ENCODE assay signal across 20 cellular contexts in genomic region chr11:2576536-2576935, GRCh38.
DNase-seq lines count a peak whose midpoint lies in the region; ATAC-seq, FAIRE-seq and TF ChIP-seq lines count a peak whose summit lies in the region.
"Had no signal": no experiment of that assay in that cellular context is flagged by ENCODE, and none has a peak within 500 bp of the region (broad histone marks: within the 10 kb centered on the region; RNA-seq: fewer than 3 reads in every experiment).

No MANE protein-coding gene starts in this region.

- H3K27ac Mint-ChIP-seq in glutamatergic neuron (ENCODE audit: unreplicated experiment) (no peak overlapping the region), nephron (peak overlapping the region in 2 of 3 experiments; percentile 29 to 46)
- H3K27ac Mint-ChIP-seq: activated CD4-positive, alpha-beta T cell treated with anti-CD3 and anti-CD28 coated beads, Interleukin-2, amount 10 ng/mL, durations not matched to agents 24 days and 14 days; activated T-helper 17 cell treated with anti-CD3 and anti-CD28 coated beads, Interleukin-2, amount 50 U/mL, for 72 hours; dendritic cell treated with granulocyte-macrophage colony-stimulating factor and Interleukin-4, amounts not matched to agents 40 ng/mL and 50 ng/mL, for 4 days; stimulated activated effector memory CD8-positive, alpha-beta T cell treated with anti-CD3 and anti-CD28 coated beads, Interleukin-12 subunit alpha, Interleukin-12 subunit beta, amount 100 ng/mL, for 72 hours had no signal

- no peak overlapping the region for H2AFZ ChIP-seq in HepG2 (ENCODE audit: low read length)

- H3K9me3 ChIP-seq in right lobe of liver (no peaks in the 10 kb centered on the region), HepG2 (ENCODE audit: low read length) (no peaks in the 10 kb centered on the region), aorta (ENCODE audit: control insufficient read depth, low read length) (no peaks in the 10 kb centered on the region)
- H3K9me3 ChIP-seq: HAP-1, SJCRH30, vagina had no signal

- CTCF ChIA-PET in HepG2 (lab: Yijun Ruan, JAX; ENCODE audit: low intra/inter-chr PET ratio, low total read pairs): no interaction called here

- no peaks in the 10 kb centered on the region for H3K27me3 ChIP-seq in right lobe of liver
- H3K27me3 ChIP-seq in HepG2 (ENCODE audit: control insufficient read depth in 1 of 2, insufficient read depth in 2 of 2, low read length in 2 of 2): peaks cover 26 to 92% of the 10 kb centered on the region in 2 experiments
- no peaks in the 10 kb centered on the region for H3K27me3 ChIP-seq in aorta (ENCODE audit: control insufficient read depth in 1 of 2, insufficient read depth in 2 of 2, low read length in 1 of 2)
- H3K27me3 ChIP-seq in brain microvascular endothelial cell (replicated peaks): no peaks in the 10 kb centered on the region
- H3K27me3 ChIP-seq: SJCRH30, vagina had no signal

- no TSS peak for BruUV-seq in HepG2 (replicated peaks; lab: Mats Ljungman, UMichigan)

- no peak overlapping the region for H3K4me3 Mint-ChIP-seq in glutamatergic neuron (ENCODE audit: unreplicated experiment)
- no peak overlapping the region for H3K4me3 Mint-ChIP-seq in nephron
- H3K4me3 Mint-ChIP-seq: activated CD4-positive, alpha-beta T cell treated with anti-CD3 and anti-CD28 coated beads, Interleukin-2, amount 10 ng/mL, durations not matched to agents 24 days and 14 days; activated T-helper 17 cell treated with anti-CD3 and anti-CD28 coated beads, Interleukin-2, amount 50 U/mL, for 72 hours; dendritic cell treated with granulocyte-macrophage colony-stimulating factor and Interleukin-4, amounts not matched to agents 40 ng/mL and 50 ng/mL, for 4 days; stimulated activated effector memory CD8-positive, alpha-beta T cell treated with anti-CD3 and anti-CD28 coated beads, Interleukin-12 subunit alpha, Interleukin-12 subunit beta, amount 100 ng/mL, for 72 hours had no signal

- ATAC-seq in right lobe of liver (no peak), HepG2 (no peak), aorta (ENCODE audit: low FRiP score) (no peak), GM18505 (IDR thresholded peaks at IDR 0.05; ENCODE audit: unreplicated experiment) (no peak)
- ATAC-seq: activated T-helper 17 cell treated with anti-CD3 and anti-CD28 coated beads, Interleukin-2, amount 50 U/mL, for 72 hours; stimulated activated effector memory CD8-positive, alpha-beta T cell treated with anti-CD3 and anti-CD28 coated beads, Interleukin-12 subunit alpha, Interleukin-12 subunit beta, amount 100 ng/mL, for 72 hours had no signal

- H3K9me3 Mint-ChIP-seq in glutamatergic neuron (ENCODE audit: unreplicated experiment): no peaks in the 10 kb centered on the region
- H3K9me3 Mint-ChIP-seq in nephron: no peaks in the 10 kb centered on the region
- H3K9me3 Mint-ChIP-seq: activated CD4-positive, alpha-beta T cell treated with anti-CD3 and anti-CD28 coated beads, Interleukin-2, amount 10 ng/mL, durations not matched to agents 24 days and 14 days; activated T-helper 17 cell treated with anti-CD3 and anti-CD28 coated beads, Interleukin-2, amount 50 U/mL, for 72 hours; dendritic cell treated with granulocyte-macrophage colony-stimulating factor and Interleukin-4, amounts not matched to agents 40 ng/mL and 50 ng/mL, for 4 days; stimulated activated effector memory CD8-positive, alpha-beta T cell treated with anti-CD3 and anti-CD28 coated beads, Interleukin-12 subunit alpha, Interleukin-12 subunit beta, amount 100 ng/mL, for 72 hours had no signal

- H3K4me1 ChIP-seq in right lobe of liver (no peaks in the 10 kb centered on the region), HepG2 (ENCODE audit: insufficient read depth, low read length) (no peaks in the 10 kb centered on the region), aorta (ENCODE audit: control insufficient read depth in 1 of 2, insufficient read depth in 2 of 2, low read length in 2 of 2) (no peaks in the 10 kb centered on the region)
- H3K4me1 ChIP-seq: HAP-1, vagina had no signal

- FAIRE-seq in HepG2 (lab: Jason Lieb, UNC): no peak

- H3K36me3 Mint-ChIP-seq in glutamatergic neuron (ENCODE audit: unreplicated experiment) (no peaks in the 10 kb centered on the region), nephron (ENCODE audit: low read depth) (no peaks in the 10 kb centered on the region)
- H3K36me3 Mint-ChIP-seq: stimulated activated effector memory CD8-positive, alpha-beta T cell treated with anti-CD3 and anti-CD28 coated beads, Interleukin-12 subunit alpha, Interleukin-12 subunit beta, amount 100 ng/mL, for 72 hours had no signal

- H3K4me3 ChIP-seq in right lobe of liver: no peak overlapping the region
- no peak overlapping the region for H3K4me3 ChIP-seq in HepG2 (replicated peaks in 1 of 3; ENCODE audit: insufficient read depth in 1 of 3, low read depth in 2 of 3, low read length in 3 of 3)
- no peak overlapping the region for H3K4me3 ChIP-seq in aorta (ENCODE audit: low read length in 2 of 2)
- no peak overlapping the region for H3K4me3 ChIP-seq in brain microvascular endothelial cell (ENCODE audit: low read depth, low read length)
- H3K4me3 ChIP-seq: HAP-1, lung, SJCRH30, vagina had no signal

- H4K20me1 ChIP-seq in HepG2 (ENCODE audit: insufficient read depth, low read length): no peaks in the 10 kb centered on the region

- POLR2A ChIA-PET in HepG2 (lab: Yijun Ruan, JAX): no interaction called here

- no peak for TF ChIP-seq RAD21 in HepG2 (CRISPR knock-in tag; IDR thresholded peaks at IDR 0.05)

- WGBS in right lobe of liver (ENCODE audit: insufficient coverage, low coverage, low lambda C conversion rate, missing lambda C conversion rate): 61% methylated on average over 3 of the region's 15 CpGs
- WGBS in HepG2 (ENCODE audit: low lambda C conversion rate): 61% methylated on average over 12 of the region's 15 CpGs
- 93% methylated on average over 15 of the region's 15 CpGs for whole genome bisulfite sequencing in aorta, 2 donors

- TF ChIP-seq POLR2A in right lobe of liver (IDR thresholded peaks at IDR 0.05): no peak
- no peak for TF ChIP-seq POLR2A in HepG2 (IDR thresholded peaks at IDR 0.05; ENCODE audit: insufficient read depth in 1 of 2, low read depth in 2 of 2, low read length in 2 of 2)
- TF ChIP-seq POLR2A in GM18505 (IDR thresholded peaks at IDR 0.05; ENCODE audit: borderline replicate concordance, extremely low read depth, insufficient read depth, insufficient read length): no peak

- H3K79me2 ChIP-seq in HepG2 (ENCODE audit: insufficient read depth, low read length): no peaks in the 10 kb centered on the region

- TF ChIP-seq EP300 in HepG2 (IDR thresholded peaks at IDR 0.05; ENCODE audit: low read depth in 2 of 2, low read length in 2 of 2): no peak
- no peak for TF ChIP-seq EP300 in HepG2 (CRISPR knock-in tag; IDR thresholded peaks at IDR 0.05; ENCODE audit: borderline replicate concordance)

- DNase-seq in right lobe of liver: peak; percentile 9 to 39 (median 31)
- DNase-seq in HepG2 (ENCODE audit: low spot score): no peak
- peak; percentile 14 for DNase-seq in glutamatergic neuron
- peak; percentile 30 to 39 for DNase-seq in aorta
- no peak for DNase-seq in OCI-M2 (lab: John Stamatoyannopoulos, UW; ENCODE audit: unreplicated experiment)
- no peak for DNase-seq in brain microvascular endothelial cell
- DNase-seq: activated CD4-positive, alpha-beta T cell treated with anti-CD3 and anti-CD28 coated beads, Interleukin-2, amount 10 ng/mL, durations not matched to agents 24 days and 14 days; NCI-H1105 treated with DMSO at 0.1 percent for 48 hours; NCI-H2081 treated with DMSO at 0.1 percent for 48 hours; NCI-H446; occipital lobe had no signal

- H3K4me1 Mint-ChIP-seq in glutamatergic neuron (ENCODE audit: low read depth, unreplicated experiment) (no peaks in the 10 kb centered on the region), nephron (peaks cover 8% of the 10 kb centered on the region)
- H3K4me1 Mint-ChIP-seq: activated CD4-positive, alpha-beta T cell treated with anti-CD3 and anti-CD28 coated beads, Interleukin-2, amount 10 ng/mL, durations not matched to agents 24 days and 14 days; activated T-helper 17 cell treated with anti-CD3 and anti-CD28 coated beads, Interleukin-2, amount 50 U/mL, for 72 hours; stimulated activated effector memory CD8-positive, alpha-beta T cell treated with anti-CD3 and anti-CD28 coated beads, Interleukin-12 subunit alpha, Interleukin-12 subunit beta, amount 100 ng/mL, for 72 hours had no signal

- TF ChIP-seq CTCF in right lobe of liver (IDR thresholded peaks at IDR 0.05) (no peak), HepG2 (CRISPR knock-in tag; IDR thresholded peaks at IDR 0.05) (no peak), glutamatergic neuron (IDR thresholded peaks at IDR 0.05; ENCODE audit: partially characterized antibody, unreplicated experiment) (no peak), nephron (IDR thresholded peaks at IDR 0.05; ENCODE audit: unreplicated experiment in 3 of 3) (no peak), brain microvascular endothelial cell (IDR thresholded peaks at IDR 0.05; ENCODE audit: low read depth, low read length, missing control alignments) (no peak)

- H3K4me2 ChIP-seq in HepG2 (ENCODE audit: low read depth, low read length): no peak overlapping the region

- H3K9ac ChIP-seq in HepG2 (ENCODE audit: insufficient read depth, low read depth, low read length): no peak overlapping the region

- H3K27ac ChIP-seq in right lobe of liver (no peak overlapping the region), HepG2 (ENCODE audit: extremely low read length, insufficient read depth, low read length) (no peak overlapping the region), aorta (ENCODE audit: low read depth in 1 of 2, low read length in 2 of 2) (no peak overlapping the region), brain microvascular endothelial cell (no peak overlapping the region)
- H3K27ac ChIP-seq: SJCRH30, vagina had no signal

- H3K36me3 ChIP-seq in right lobe of liver (no peaks in the 10 kb centered on the region), HepG2 (replicated peaks in 1 of 2; ENCODE audit: control insufficient read depth in 1 of 2, insufficient read depth in 2 of 2, low read length in 2 of 2) (no peaks in the 10 kb centered on the region), aorta (ENCODE audit: control insufficient read depth in 1 of 2, insufficient read depth in 2 of 2, low read length in 1 of 2) (no peaks in the 10 kb centered on the region), brain microvascular endothelial cell (replicated peaks) (no peaks in the 10 kb centered on the region)
- H3K36me3 ChIP-seq: HAP-1, SJCRH30, vagina had no signal

- in situ Hi-C loops in HepG2 (cut with HindIII; ENCODE audit: extremely low pct_ligation_motif_present, low pct_unique_long_range_greater_than_20kb): no loop called here
- in situ Hi-C loops in brain microvascular endothelial cell (cut with HindIII; ENCODE audit: low pct_ligation_motif_present, low sequenced_read_pairs): no loop called here

- H3K27me3 Mint-ChIP-seq in glutamatergic neuron (ENCODE audit: unreplicated experiment) (no peaks in the 10 kb centered on the region), nephron (ENCODE audit: low read depth) (no peaks in the 10 kb centered on the region)
- H3K27me3 Mint-ChIP-seq: activated CD4-positive, alpha-beta T cell treated with anti-CD3 and anti-CD28 coated beads, Interleukin-2, amount 10 ng/mL, durations not matched to agents 24 days and 14 days; activated T-helper 17 cell treated with anti-CD3 and anti-CD28 coated beads, Interleukin-2, amount 50 U/mL, for 72 hours; dendritic cell treated with granulocyte-macrophage colony-stimulating factor and Interleukin-4, amounts not matched to agents 40 ng/mL and 50 ng/mL, for 4 days had no signal

- intact Hi-C loops in right lobe of liver (cut with DNase I): no loop called here
- intact Hi-C loops in HepG2 (cut with micrococcal nuclease; ENCODE audit: unreplicated experiment): no loop called here
- intact Hi-C loops in aorta (cut with DNase I): no loop called here

Comparison
In these comparisons a context has a peak if more than half of its experiments do, and no peak if none do; other contexts are left out.
1. DNase-seq: peak in right lobe of liver (3 of 3), glutamatergic neuron (single experiment) and aorta (2 of 2); none in HepG2 (single experiment), OCI-M2 (single experiment) and brain microvascular endothelial cell (single experiment).